9 cellular contexts compared by ENCODE assay signal in the genomic region with DNA sequence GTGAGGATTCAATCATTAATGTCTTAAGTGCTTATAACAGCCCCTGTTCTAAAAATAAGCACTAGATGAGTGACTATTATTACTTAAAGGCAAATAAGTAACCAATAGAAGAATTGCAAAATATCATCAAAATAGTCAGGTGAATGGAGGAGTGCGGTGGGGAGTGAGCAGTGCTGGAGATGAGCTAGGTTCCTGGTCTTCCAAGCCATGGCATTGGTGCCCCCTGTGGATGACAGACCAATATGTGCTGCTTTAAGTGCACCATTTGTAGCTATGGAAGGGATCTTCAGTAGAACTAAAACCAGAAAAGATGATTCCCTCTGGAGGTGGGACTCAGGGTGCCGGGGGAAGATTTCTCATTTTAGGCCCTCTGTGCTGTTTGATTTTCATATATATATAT. TPM values are rescaled to one million over a fixed set of nuclear protein-coding genes. Genes with fewer than 3 reads are reported as not detected.
DNase-seq lines count a peak whose midpoint lies in the region; ATAC-seq, FAIRE-seq and TF ChIP-seq lines count a peak whose summit lies in the region.
"Had no signal": no experiment of that assay in that cellular context is flagged by ENCODE, and none has a peak within 500 bp of the region (broad histone marks: within the 10 kb centered on the region; RNA-seq: fewer than 3 reads in every experiment).

No MANE protein-coding gene starts in this region.

- no peak overlapping the region for H4K91ac ChIP-seq in trophoblast cell (ENCODE audit: low read depth, low read length)

- no peak for TF ChIP-seq POLR2A in GM12892 (IDR thresholded peaks at IDR 0.05; ENCODE audit: low read depth, low read length)

- no peak overlapping the region for H3K4ac ChIP-seq in trophoblast cell (ENCODE audit: low read depth, low read length)

- no peak overlapping the region for H4K8ac ChIP-seq in trophoblast cell (ENCODE audit: low read depth, low read length)

- H2BK120ac ChIP-seq in trophoblast cell (ENCODE audit: insufficient read depth, low read length, poor library complexity): no peak overlapping the region

- WGBS in trophoblast cell (ENCODE audit: extremely low coverage, insufficient coverage, insufficient read length): no CpG with 5 or more reads among the region's 2 CpGs

- no peak overlapping the region for H4K12ac ChIP-seq in trophoblast cell (ENCODE audit: low read depth, low read length)

- H3K36me3 ChIP-seq in trophoblast cell (ENCODE audit: control insufficient read depth in 1 of 2, insufficient read depth in 2 of 2, low read length in 2 of 2): no peaks in the 10 kb centered on the region
- H3K36me3 ChIP-seq: BLaER1 had no signal

- no peak for ATAC-seq in GM21723 (IDR thresholded peaks at IDR 0.05; ENCODE audit: unreplicated experiment)

- H3K18ac ChIP-seq in trophoblast cell (ENCODE audit: low read length): no peak overlapping the region

- H3K27me3 ChIP-seq in trophoblast cell (ENCODE audit: insufficient read depth, low read length): no peaks in the 10 kb centered on the region

- no peak overlapping the region for H3K9ac ChIP-seq in trophoblast cell (ENCODE audit: low read length)
- H3K9ac ChIP-seq: BLaER1 had no signal

- no peak overlapping the region for H3K14ac ChIP-seq in trophoblast cell (ENCODE audit: low read length)

- no peak overlapping the region for H3K23ac ChIP-seq in trophoblast cell (ENCODE audit: low read length)

- H2AFZ ChIP-seq in trophoblast cell (ENCODE audit: insufficient read depth, low read length, poor library complexity): no peak overlapping the region

- H3K4me1 ChIP-seq in trophoblast cell (ENCODE audit: control insufficient read depth in 1 of 2, insufficient read depth in 2 of 2, low read length in 2 of 2): no peaks in the 10 kb centered on the region

- no peak for FAIRE-seq in GM12892 (lab: Jason Lieb, UNC)

- no peak overlapping the region for H3K27ac ChIP-seq in trophoblast cell (ENCODE audit: low read depth, low read length)
- H3K27ac ChIP-seq: BLaER1 had no signal

- no peak overlapping the region for H2BK12ac ChIP-seq in trophoblast cell (ENCODE audit: low read length)

- no peaks in the 10 kb centered on the region for H3K9me3 ChIP-seq in trophoblast cell (ENCODE audit: insufficient read depth, low read depth, low read length)
- H3K9me3 ChIP-seq: BLaER1 had no signal

- H3K79me2 ChIP-seq in trophoblast cell (ENCODE audit: control insufficient read depth, insufficient read depth, low read length, poor library complexity): no peaks in the 10 kb centered on the region

- no peaks in the 10 kb centered on the region for H3K79me1 ChIP-seq in trophoblast cell (ENCODE audit: low read length)

- H3K4me2 ChIP-seq in trophoblast cell (ENCODE audit: low read length): no peak overlapping the region
- H3K4me2 ChIP-seq: BLaER1 had no signal

- no peak overlapping the region for H2AK5ac ChIP-seq in trophoblast cell (ENCODE audit: low read length)

- no peak overlapping the region for H2BK5ac ChIP-seq in trophoblast cell (ENCODE audit: low read depth, low read length, poor library complexity)

- no peak overlapping the region for H3K4me3 ChIP-seq in trophoblast cell (ENCODE audit: low read depth, low read length)
- H3K4me3 ChIP-seq: BLaER1 had no signal

- DNase-seq in NCI-H1694 treated with DMSO at 0.1 percent for 48 hours (lab: John Stamatoyannopoulos, UW) (peak; percentile 10), NCI-H1694 (lab: John Stamatoyannopoulos, UW) (no peak), NCI-H460 (ENCODE audit: extremely low read depth, low read depth) (peak; percentile 48), dermis blood vessel endothelial cell (peak; percentile 42), trophoblast cell (peak; percentile 50 to 72), GM12892 (ENCODE audit: insufficient read length) (no peak), hippocampal formation (lab: John Stamatoyannopoulos, UW) (no peak)

RNA-seq across cellular contexts. Expression of a gene that starts 46.1 kb away (rescaled TPM):
- 33.2 and 35.3 TPM in 2 replicates for total RNA-seq in NCI-H460 (2014; rRNA removed; shearing (Covaris generic))
- polyA plus RNA-seq in NCI-H460 (2014; cell fraction: nucleus; rRNA removed): 15.9 and 18.6 TPM in 2 replicates
- total RNA-seq in dermis blood vessel endothelial cell: 39.1 and 65.2 TPM in 2 replicates
- polyA plus RNA-seq in trophoblast cell (2013): 33.1 and 36.2 TPM in 2 replicates
- 4.7 TPM for polyA plus RNA-seq in GM12892 (2012; ENCODE audit: missing spikeins)

RNA-seq across cellular contexts. Expression of a gene that starts 50.4 kb away (rescaled TPM):
- 53.5 and 56.5 TPM in 2 replicates for total RNA-seq in NCI-H460 (2014; rRNA removed; shearing (Covaris generic))
- polyA plus RNA-seq in NCI-H460 (2014; cell fraction: nucleus; rRNA removed): 58.7 and 67.8 TPM in 2 replicates
- 7.1 and 48.8 TPM in 2 replicates for total RNA-seq in dermis blood vessel endothelial cell
- 10.1 and 11.4 TPM in 2 replicates for polyA plus RNA-seq in trophoblast cell (2013)
- 14.3 TPM for polyA plus RNA-seq in GM12892 (2012; ENCODE audit: missing spikeins)

Comparison
In these comparisons a context has a peak if more than half of its experiments do, and no peak if none do; other contexts are left out.
1. DNase-seq: peak in NCI-H1694 treated with DMSO at 0.1 percent for 48 hours (single experiment), NCI-H460 (single experiment), dermis blood vessel endothelial cell (single experiment) and trophoblast cell (2 of 2); none in NCI-H1694 (single experiment), GM12892 (single experiment) and hippocampal formation (0 of 2).